Comparison of ENCODE assay signal across 2 cellular contexts in genomic region chr7:85891900-85892299, GRCh38.
A peak's percentile ranks its signal among the peaks of the same experiment; 100 is the strongest.
DNase-seq lines count a peak whose midpoint lies in the region; ATAC-seq, FAIRE-seq and TF ChIP-seq lines count a peak whose summit lies in the region.
"Not testable (repeated sequence)": the region's sequence is repeated elsewhere in the genome, so short reads cannot be mapped to it uniquely, and the experiment has no call there.

No MANE protein-coding gene starts in this region.

- H3K4me2 ChIP-seq in A549, result not testable (repeated sequence)

- not testable (repeated sequence) for ATAC-seq in A549

- not testable (repeated sequence) for TF ChIP-seq POLR2A in A549 (IDR thresholded peaks at IDR 0.05; ENCODE audit: low read length)

- not testable (repeated sequence) for H3K9me3 ChIP-seq in A549; HEK293 (ENCODE audit: control insufficient read depth, insufficient read depth, low read depth, low read length)

- POLR2A ChIA-PET in A549 (lab: Yijun Ruan, JAX); HEK293 (lab: Yijun Ruan, JAX): not testable (repeated sequence)

- not testable (repeated sequence) for TF ChIP-seq EP300 in A549 (IDR thresholded peaks at IDR 0.05)

- WGBS in A549 (ENCODE audit: missing lambda C conversion rate), result 9% methylated on average over 5 of the region's 5 CpGs

- not testable (repeated sequence) for TF ChIP-seq CTCF in A549 (IDR thresholded peaks at IDR 0.05); HEK293 (tag by site-specific recombination; IDR thresholded peaks at IDR 0.05)

- CTCF ChIA-PET in A549 (lab: Yijun Ruan, JAX) (interaction anchor here (0.8 to 2.8 kb wide), 4 partner anchors 15 to 1013 kb away, joined by 3 to 9 read pairs (median 6); no protein-coding TSS in a partner anchor), HEK293 (lab: Yijun Ruan, JAX) (interaction anchor here (0.6 to 2.8 kb wide), 3 partner anchors 578 to 1347 kb away, joined by 3 to 32 read pairs (median 3); no protein-coding TSS in a partner anchor)

- FAIRE-seq in A549 (lab: Jason Lieb, UNC), result not testable (repeated sequence)

- not testable (repeated sequence) for H3K4me3 ChIP-seq in A549; HEK293 (ENCODE audit: low read depth, low read length)

- DNase-seq in A549 (ENCODE audit: low read depth in 1 of 2, low spot score in 1 of 2), result not testable (repeated sequence)

- TF ChIP-seq RAD21 in A549 (conservative IDR thresholded peaks at IDR 0.05 in 1 of 2, IDR thresholded peaks at IDR 0.05 in 1 of 2), result not testable (repeated sequence)

- H3K27ac ChIP-seq in A549; HEK293 (ENCODE audit: extremely low read depth, low read depth, low read length): not testable (repeated sequence)

- not testable (repeated sequence) for H3K4me1 ChIP-seq in A549; HEK293 (ENCODE audit: control insufficient read depth, insufficient read depth, low read length)

- not testable (repeated sequence) for H3K36me3 ChIP-seq in HEK293 (ENCODE audit: control insufficient read depth in 2 of 2, insufficient read depth in 1 of 2, low read length in 2 of 2)

TF ChIP-seq in A549, 52 proteins besides CTCF, POLR2A, EP300 and RAD21:
- peak; percentile 67 for TF ChIP-seq ZC3H11A (IDR thresholded peaks at IDR 0.05)

TF ChIP-seq in HEK293, 187 proteins besides CTCF, POLR2A, EP300 and RAD21:
- TF ChIP-seq REST (tag by site-specific recombination; IDR thresholded peaks at IDR 0.05) (peak; percentile 45; the same call in 1 of the 2 replicates), ZNF654 (tag by site-specific recombination; IDR thresholded peaks at IDR 0.05; ENCODE audit: low read depth) (peak; percentile 11; the same call in 1 of the 2 replicates), ZNF394 (tag by site-specific recombination; IDR thresholded peaks at IDR 0.05; ENCODE audit: borderline replicate concordance) (peak; percentile 75; the same call in 1 of the 2 replicates), ZNF518A (tag by site-specific recombination; conservative IDR thresholded peaks at IDR 0.05; ENCODE audit: low read depth) (peak; percentile 76), ZNF510 (tag by site-specific recombination; IDR thresholded peaks at IDR 0.05; ENCODE audit: insufficient replicate concordance) (peak; percentile 24), ZNF426 (tag by site-specific recombination; IDR thresholded peaks at IDR 0.05) (peak; percentile 57), ZNF623 (tag by site-specific recombination; IDR thresholded peaks at IDR 0.05) (peak; percentile 50), ZBTB11 (tag by site-specific recombination; conservative IDR thresholded peaks at IDR 0.05; ENCODE audit: low read depth) (peak; percentile 51), ZBTB8A (tag by site-specific recombination; IDR thresholded peaks at IDR 0.05) (peak; percentile 41; the same call in 1 of the 2 replicates), ZNF555 (tag by site-specific recombination; conservative IDR thresholded peaks at IDR 0.05) (peak; percentile 53), ZNF140 (tag by site-specific recombination; IDR thresholded peaks at IDR 0.05) (peak; percentile 39; the same call in 1 of the 2 replicates), ZNF138 (tag by site-specific recombination; IDR thresholded peaks at IDR 0.05; ENCODE audit: borderline replicate concordance) (0 out of 2 replicates have a peak, but pooled peaks have one; percentile 28)
